ENCODE assay signal across 33 cellular contexts in genomic region chr1:236388332-236388731, GRCh38. TPM values are rescaled to one million over a fixed set of nuclear protein-coding genes. Genes with fewer than 3 reads are reported as not detected.
"Had no signal": no experiment of that assay in that cellular context is flagged by ENCODE, and none has a peak within 500 bp of the region (broad histone marks: within the 10 kb centered on the region; RNA-seq: fewer than 3 reads in every experiment).

No MANE protein-coding gene starts in this region.

- H3K36me3 ChIP-seq: adrenal gland, brain microvascular endothelial cell, breast epithelium had no signal

- H3K27me3 Mint-ChIP-seq: activated T-helper 17 cell treated with anti-CD3 and anti-CD28 coated beads, Interleukin-2, amount 50 U/mL, for 72 hours had no signal

- H3K27ac ChIP-seq: adrenal gland, body of pancreas, brain microvascular endothelial cell, breast epithelium had no signal

- H3K27me3 ChIP-seq: body of pancreas, brain microvascular endothelial cell, breast epithelium had no signal

- H3K9me3 ChIP-seq: adrenal gland, body of pancreas, breast epithelium had no signal

- H3K4me1 Mint-ChIP-seq: activated B cell treated with CpG ODN at 0.5 μM for 24 hours; activated naive CD8-positive, alpha-beta T cell treated with anti-CD3 and anti-CD28 coated beads for 36 hours; activated T-helper 17 cell treated with anti-CD3 and anti-CD28 coated beads, Interleukin-2, amount 50 U/mL, for 72 hours; T-cell had no signal

- H3K4me3 Mint-ChIP-seq: activated B cell treated with CpG ODN at 0.5 μM for 24 hours; activated CD4-positive, alpha-beta memory T cell treated with anti-CD3 and anti-CD28 coated beads for 36 hours; activated CD8-positive, alpha-beta T cell treated with anti-CD3 and anti-CD28 coated beads for 36 hours; activated naive CD4-positive, alpha-beta T cell treated with anti-CD3 and anti-CD28 coated beads for 36 hours; activated naive CD8-positive, alpha-beta T cell treated with anti-CD3 and anti-CD28 coated beads for 36 hours; activated T-cell treated with anti-CD3 and anti-CD28 coated beads, Interleukin-2, amount 50 U/mL, for 4 hours; activated T-cell treated with anti-CD3 and anti-CD28 coated beads, Interleukin-2, amount 50 U/mL, for 72 hours; activated T-helper 1 cell treated with anti-CD3 and anti-CD28 coated beads, Interleukin-12 subunit alpha, Interleukin-12 subunit beta, Interleukin-2, Interleukin-4 antibody, amounts not matched to agents 30 ng/mL and 10 ng/mL and 1 ng/mL, durations not matched to agents 14 hours and 24 hours and 36 hours; activated T-helper 17 cell treated with anti-CD3 and anti-CD28 coated beads, Interleukin-2, amount 50 U/mL, for 72 hours; T-cell; T-helper 2 cell treated with Interferon-gamma antibody and Interleukin-4, amounts not matched to agents 5 μg/mL and 100 μg/mL, for 36 hours had no signal

- H3K4me3 ChIP-seq: adrenal gland, body of pancreas, breast epithelium had no signal

- FAIRE-seq: astrocyte had no signal

- H3K36me3 Mint-ChIP-seq: activated CD4-positive, alpha-beta memory T cell treated with anti-CD3 and anti-CD28 coated beads for 36 hours; activated naive CD4-positive, alpha-beta T cell treated with anti-CD3 and anti-CD28 coated beads, Interleukin-2, amount 50 U/mL, for 72 hours; activated naive CD8-positive, alpha-beta T cell treated with anti-CD3 and anti-CD28 coated beads for 36 hours; T-cell had no signal

- H3K9me3 Mint-ChIP-seq: activated B cell treated with CpG ODN at 0.5 μM for 24 hours; activated CD4-positive, alpha-beta memory T cell treated with anti-CD3 and anti-CD28 coated beads for 36 hours; activated CD8-positive, alpha-beta T cell treated with anti-CD3 and anti-CD28 coated beads for 36 hours; activated naive CD4-positive, alpha-beta T cell treated with anti-CD3 and anti-CD28 coated beads for 36 hours; activated naive CD4-positive, alpha-beta T cell treated with anti-CD3 and anti-CD28 coated beads, Interleukin-2, amount 50 U/mL, for 72 hours; activated naive CD8-positive, alpha-beta T cell treated with anti-CD3 and anti-CD28 coated beads for 36 hours; activated T-cell treated with anti-CD3 and anti-CD28 coated beads, Interleukin-2, amount 50 U/mL, for 4 hours; activated T-cell treated with anti-CD3 and anti-CD28 coated beads, Interleukin-2, amount 50 U/mL, for 72 hours; activated T-helper 1 cell treated with anti-CD3 and anti-CD28 coated beads, Interleukin-12 subunit alpha, Interleukin-12 subunit beta, Interleukin-2, Interleukin-4 antibody, amounts not matched to agents 30 ng/mL and 10 ng/mL and 1 ng/mL, durations not matched to agents 14 hours and 24 hours and 36 hours; activated T-helper 17 cell treated with anti-CD3 and anti-CD28 coated beads, Interleukin-2, amount 50 U/mL, for 72 hours; T-cell; T-helper 2 cell treated with Interferon-gamma antibody and Interleukin-4, amounts not matched to agents 5 μg/mL and 100 μg/mL, for 36 hours had no signal

- DNase-seq: activated B cell treated with CpG ODN at 0.5 μM for 24 hours; activated CD4-positive, alpha-beta memory T cell treated with anti-CD3 and anti-CD28 coated beads for 36 hours; activated CD4-positive, alpha-beta T cell treated with anti-CD3 and anti-CD28 coated beads for 48 hours; activated CD4-positive, alpha-beta T cell treated with anti-CD3 and anti-CD28 coated beads, Interleukin-2, amount 50 U/mL, for 1 hour; activated CD4-positive, alpha-beta T cell treated with anti-CD3 and anti-CD28 coated beads, Interleukin-2, amount 50 U/mL, for 4 hours; activated CD4-positive, CD25-positive, alpha-beta regulatory T cell treated with anti-CD3 and anti-CD28 coated beads, Interleukin-2, amount 50 U/mL, for 72 hours; activated CD8-positive, alpha-beta memory T cell treated with anti-CD3 and anti-CD28 coated beads, Interleukin-2, amount 50 U/mL, for 4 hours; activated CD8-positive, alpha-beta T cell treated with anti-CD3 and anti-CD28 coated beads for 36 hours; activated effector memory CD4-positive, alpha-beta T cell treated with anti-CD3 and anti-CD28 coated beads, Interleukin-2, amount 50 U/mL, for 16 hours; activated gamma-delta T cell treated with Interleukin-2 at 50 U/mL for 16 hours; activated naive CD4-positive, alpha-beta T cell; activated naive CD4-positive, alpha-beta T cell treated with anti-CD3 and anti-CD28 coated beads for 36 hours; activated naive CD4-positive, alpha-beta T cell treated with anti-CD3 and anti-CD28 coated beads, Interleukin-2, amount 50 U/mL, for 16 hours; activated naive CD8-positive, alpha-beta T cell treated with anti-CD3 and anti-CD28 coated beads for 36 hours; activated T-cell treated with anti-CD3 and anti-CD28 coated beads for 4 hours; activated T-cell treated with anti-CD3 and anti-CD28 coated beads, Interleukin-2, amount 50 U/mL, for 1 hour; activated T-cell treated with anti-CD3 and anti-CD28 coated beads, Interleukin-2, amount 50 U/mL, for 4 hours; activated T-cell treated with anti-CD3 and anti-CD28 coated beads, Interleukin-2, amount 50 U/mL, for 72 hours; adrenal gland; amniotic stem cell; aorta; body of pancreas; brain microvascular endothelial cell; central memory CD4-positive, alpha-beta T cell; T-cell; T-helper 2 cell; T-helper 9 cell had no signal

- H3K4me1 ChIP-seq: adrenal gland, breast epithelium had no signal

- ATAC-seq: activated CD8-positive, alpha-beta T cell treated with anti-CD3 and anti-CD28 coated beads for 36 hours; activated naive CD4-positive, alpha-beta T cell treated with anti-CD3 and anti-CD28 coated beads, Interleukin-2, amount 50 U/mL, for 72 hours; activated T-cell treated with anti-CD3 and anti-CD28 coated beads, Interleukin-2, amount 50 U/mL, for 4 hours; activated T-cell treated with anti-CD3 and anti-CD28 coated beads, Interleukin-2, amount 50 U/mL, for 72 hours; activated T-helper 17 cell treated with anti-CD3 and anti-CD28 coated beads, Interleukin-2, amount 50 U/mL, for 72 hours; T-cell had no signal

- H3K27ac Mint-ChIP-seq: activated B cell treated with CpG ODN at 0.5 μM for 24 hours; activated CD4-positive, alpha-beta memory T cell treated with anti-CD3 and anti-CD28 coated beads for 36 hours; activated CD8-positive, alpha-beta T cell treated with anti-CD3 and anti-CD28 coated beads for 36 hours; activated naive CD4-positive, alpha-beta T cell treated with anti-CD3 and anti-CD28 coated beads for 36 hours; activated naive CD4-positive, alpha-beta T cell treated with anti-CD3 and anti-CD28 coated beads, Interleukin-2, amount 50 U/mL, for 72 hours; activated naive CD8-positive, alpha-beta T cell treated with anti-CD3 and anti-CD28 coated beads for 36 hours; activated T-cell treated with anti-CD3 and anti-CD28 coated beads, Interleukin-2, amount 50 U/mL, for 72 hours; activated T-helper 1 cell treated with anti-CD3 and anti-CD28 coated beads, Interleukin-12 subunit alpha, Interleukin-12 subunit beta, Interleukin-2, Interleukin-4 antibody, amounts not matched to agents 30 ng/mL and 10 ng/mL and 1 ng/mL, durations not matched to agents 14 hours and 24 hours and 36 hours; activated T-helper 17 cell treated with anti-CD3 and anti-CD28 coated beads, Interleukin-2, amount 50 U/mL, for 72 hours; T-cell; T-helper 2 cell treated with Interferon-gamma antibody and Interleukin-4, amounts not matched to agents 5 μg/mL and 100 μg/mL, for 36 hours had no signal

RNA-seq across cellular contexts. Expression of gene EDARADD, which starts 5.8 kb away (rescaled TPM):
- total RNA-seq: activated B cell treated with CpG ODN at 0.5 μM for 24 hours had no signal
